ENCODE assay signal across 8 cellular contexts in the genomic region with DNA sequence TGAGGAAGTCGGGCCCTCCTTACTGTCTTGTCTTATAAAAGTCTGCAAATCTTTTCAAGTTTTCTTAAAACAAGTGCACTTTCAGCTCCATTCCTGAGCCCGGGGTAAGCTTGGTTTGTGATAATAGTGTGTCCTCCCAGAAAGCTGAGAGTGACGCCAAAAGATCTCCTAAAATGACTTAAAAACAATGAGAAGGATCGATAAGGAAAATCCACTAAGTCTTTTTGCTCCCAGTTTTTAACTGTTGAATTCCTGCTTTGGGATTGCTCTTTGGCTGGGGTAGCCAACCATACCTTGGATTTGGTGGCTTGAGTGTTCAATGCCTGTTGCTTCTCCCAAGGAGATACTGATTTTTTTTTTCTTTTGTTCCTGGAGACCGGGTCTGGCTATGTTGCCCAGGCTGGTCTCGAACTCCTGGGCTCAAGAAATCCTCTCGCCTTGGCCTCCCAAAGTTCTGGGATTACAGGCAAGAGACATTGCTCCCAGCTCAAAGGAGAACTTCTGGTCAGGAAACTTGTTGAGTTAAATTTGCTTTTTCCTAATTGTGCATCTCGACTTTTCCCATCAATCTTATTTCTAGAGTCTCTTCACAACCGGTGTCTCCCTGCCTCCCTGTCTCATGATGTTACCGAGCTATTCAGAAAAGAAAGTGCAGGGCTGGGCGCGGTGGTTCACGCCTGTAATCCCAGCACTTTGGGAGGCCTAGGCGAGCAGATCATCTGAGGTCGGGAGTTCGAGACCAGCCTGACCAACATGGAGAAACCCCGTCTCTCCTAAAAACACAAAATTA. TPM values are rescaled to one million over a fixed set of nuclear protein-coding genes. Genes with fewer than 3 reads are reported as not detected.
DNase-seq lines count a peak whose midpoint lies in the region; ATAC-seq and TF ChIP-seq lines count a peak whose summit lies in the region.

No MANE protein-coding gene starts in this region.

- H3K27ac ChIP-seq in GM23338 (ENCODE audit: low read depth) (peak overlapping the region; percentile 73), MM.1S (ENCODE audit: low read length) (no peak overlapping the region)

- no peak overlapping the region for H3K9ac ChIP-seq in MM.1S (ENCODE audit: low read length)

- no peak overlapping the region for H2AFZ ChIP-seq in GM23338
- no peak overlapping the region for H2AFZ ChIP-seq in MM.1S (ENCODE audit: low read length)

- H3K9me3 ChIP-seq in MM.1S (replicated peaks; ENCODE audit: insufficient read depth, low read length), result no peaks in the 10 kb centered on the region

- peaks cover 4% of the 10 kb centered on the region; the same call in 1 of the 2 replicates for H4K20me1 ChIP-seq in GM23338 (replicated peaks; ENCODE audit: insufficient read depth)
- no peaks in the 10 kb centered on the region for H4K20me1 ChIP-seq in MM.1S (ENCODE audit: insufficient read depth, low read length)

- H3K79me2 ChIP-seq in GM23338 (replicated peaks; ENCODE audit: insufficient read depth) (peaks cover 84% of the 10 kb centered on the region), MM.1S (ENCODE audit: low read length) (no peaks in the 10 kb centered on the region)

- peaks cover 17% of the 10 kb centered on the region for H3K9me3 Mint-ChIP-seq in GM23338
- no peaks in the 10 kb centered on the region for H3K9me3 Mint-ChIP-seq in activated B cell treated with CpG ODN at 0.5 μM for 24 hours

- H3K27me3 ChIP-seq in GM23338 (ENCODE audit: insufficient read depth) (no peaks in the 10 kb centered on the region), MM.1S (replicated peaks; ENCODE audit: insufficient read depth, low read length) (peaks cover 65% of the 10 kb centered on the region)

- H3K4me1 Mint-ChIP-seq in GM23338, result peaks cover 33% of the 10 kb centered on the region
- peaks cover 48% of the 10 kb centered on the region for H3K4me1 Mint-ChIP-seq in activated B cell treated with CpG ODN at 0.5 μM for 24 hours

- H3K36me3 ChIP-seq in GM23338 (ENCODE audit: insufficient read depth), result peaks cover 9% of the 10 kb centered on the region; the same call in 1 of the 2 replicates
- H3K36me3 ChIP-seq in MM.1S (replicated peaks; ENCODE audit: insufficient read depth, low read length), result no peaks in the 10 kb centered on the region

- H3K4me2 ChIP-seq in GM23338, result peak overlapping the region; percentile 88
- H3K4me2 ChIP-seq in MM.1S (ENCODE audit: low read depth, low read length), result no peak overlapping the region

- in situ Hi-C loops in KBM-7 (cut with MboI; ENCODE audit: low pct_unique_long_range_greater_than_20kb, low sequenced_read_pairs), result no loop called here

- H3F3A ChIP-seq in GM23338 (replicated peaks; ENCODE audit: low read depth) (peaks cover 12% of the 10 kb centered on the region; the same call in 1 of the 2 replicates), MM.1S (ENCODE audit: insufficient read depth, low read length) (peaks cover 24% of the 10 kb centered on the region)

- H3K36me3 Mint-ChIP-seq in GM23338 (ENCODE audit: low read depth) (peaks cover 69% of the 10 kb centered on the region), activated B cell treated with CpG ODN at 0.5 μM for 24 hours (ENCODE audit: low read depth) (peaks cover 56% of the 10 kb centered on the region)

- peak overlapping the region; percentile 98 for H3K27ac Mint-ChIP-seq in GM23338
- H3K27ac Mint-ChIP-seq in activated B cell treated with CpG ODN at 0.5 μM for 24 hours, result peak overlapping the region; percentile 95

- CTCF ChIA-PET in activated B cell treated with CpG ODN at 0.5 μM for 24 hours (lab: Charles Lee), result interaction anchor here (1.0 to 5.4 kb wide), 16 partner anchors 10 to 216 kb away, joined by 3 to 81 read pairs (median 11); no protein-coding TSS in a partner anchor

- ATAC-seq in GM23338, result no peak
- ATAC-seq in activated B cell treated with CpG ODN at 0.5 μM for 24 hours (ENCODE audit: low read depth), result no peak
- ATAC-seq in GM18519 (IDR thresholded peaks at IDR 0.05; ENCODE audit: low FRiP score, unreplicated experiment), result no peak

- TF ChIP-seq CTCF in GM23338 (conservative IDR thresholded peaks at IDR 0.05; ENCODE audit: low read depth in 2 of 2) (no peak), activated B cell treated with CpG ODN at 0.5 μM for 24 hours (IDR thresholded peaks at IDR 0.05) (no peak), foreskin fibroblast (IDR thresholded peaks at IDR 0.05; ENCODE audit: low read depth, low read length) (no peak), retinal pigment epithelial cell (conservative IDR thresholded peaks at IDR 0.05; ENCODE audit: low read depth, low read length) (no peak), MM.1S (IDR thresholded peaks at IDR 0.05; ENCODE audit: low read length) (no peak)

- peaks cover 25% of the 10 kb centered on the region for H3K4me1 ChIP-seq in GM23338 (ENCODE audit: insufficient read depth)
- peaks cover 7% of the 10 kb centered on the region; the same call in 1 of the 2 replicates for H3K4me1 ChIP-seq in MM.1S (ENCODE audit: low read length)

- H3K4me3 Mint-ChIP-seq in GM23338, result peak overlapping the region; percentile 98
- peak overlapping the region; percentile 93 for H3K4me3 Mint-ChIP-seq in activated B cell treated with CpG ODN at 0.5 μM for 24 hours

- H3K9me2 ChIP-seq in GM23338 (ENCODE audit: insufficient read depth) (no peaks in the 10 kb centered on the region), MM.1S (replicated peaks; ENCODE audit: insufficient read depth, low read length) (no peaks in the 10 kb centered on the region)

- intact Hi-C loops in activated B cell treated with CpG ODN at 0.5 μM for 24 hours (cut with micrococcal nuclease), result loop anchor here (5.0 kb wide), 4 partner anchors 191 to 811 kb away; a partner anchor contains a TSS

- POLR2A ChIA-PET in activated B cell treated with CpG ODN at 0.5 μM for 24 hours (lab: Charles Lee), result interaction anchor here (0.5 to 10.3 kb wide), 26 partner anchors 8 to 606 kb away, joined by 3 to 432 read pairs (median 7); a partner anchor contains a TSS

- H3K27me3 Mint-ChIP-seq in GM23338 (ENCODE audit: insufficient read depth, low read depth, poor library complexity) (peaks cover 48% of the 10 kb centered on the region), activated B cell treated with CpG ODN at 0.5 μM for 24 hours (no peaks in the 10 kb centered on the region)

- no peak for DNase-seq in GM23338 (ENCODE audit: low spot score)
- no peak for DNase-seq in activated B cell treated with CpG ODN at 0.5 μM for 24 hours
- peak in 1 of 2 donors; percentile 55 for DNase-seq in foreskin fibroblast
- no peak for DNase-seq in retinal pigment epithelial cell (ENCODE audit: low read depth)
- no peak for DNase-seq in KBM-7
- DNase-seq in MM.1S, result no peak
- no peak for DNase-seq in cerebellar cortex (ENCODE audit: low spot score)

- H3K4me3 ChIP-seq in GM23338 (peak overlapping the region; percentile 83), foreskin fibroblast (ENCODE audit: low read depth in 1 of 2, low read length in 2 of 2) (peak overlapping the region; percentile 90 to 91), retinal pigment epithelial cell (ENCODE audit: low read length) (peak overlapping the region; percentile 86), MM.1S (ENCODE audit: low read length) (no peak overlapping the region)

TF ChIP-seq in GM23338, 12 proteins besides CTCF, POLR2A, EP300 and RAD21:
- TF ChIP-seq NANOG (IDR thresholded peaks at IDR 0.05; ENCODE audit: borderline replicate concordance), result no peak
- TF ChIP-seq EZH2 (IDR thresholded peaks at IDR 0.05; ENCODE audit: low read depth, unreplicated experiment), result no peak
- no peak for TF ChIP-seq CREB1 (CRISPR knock-in tag; IDR thresholded peaks at IDR 0.05; ENCODE audit: low read depth)

RNA-seq across cellular contexts. Expression of a gene that starts 3.0 kb away (rescaled TPM):
- total RNA-seq in GM23338 (2014; rRNA removed; shearing (Covaris generic)), result 286 and 294 TPM in 2 replicates
- 288 and 316 TPM in 2 replicates for polyA plus RNA-seq in GM23338 (2016; fragmentation: Nextera tagmentation; extraction: Ambion mirVana)
- 76.3 and 90.3 TPM in 2 replicates for total RNA-seq in activated B cell treated with CpG ODN at 0.5 μM for 24 hours
